12 cellular contexts compared by ENCODE assay signal in the genomic region with DNA sequence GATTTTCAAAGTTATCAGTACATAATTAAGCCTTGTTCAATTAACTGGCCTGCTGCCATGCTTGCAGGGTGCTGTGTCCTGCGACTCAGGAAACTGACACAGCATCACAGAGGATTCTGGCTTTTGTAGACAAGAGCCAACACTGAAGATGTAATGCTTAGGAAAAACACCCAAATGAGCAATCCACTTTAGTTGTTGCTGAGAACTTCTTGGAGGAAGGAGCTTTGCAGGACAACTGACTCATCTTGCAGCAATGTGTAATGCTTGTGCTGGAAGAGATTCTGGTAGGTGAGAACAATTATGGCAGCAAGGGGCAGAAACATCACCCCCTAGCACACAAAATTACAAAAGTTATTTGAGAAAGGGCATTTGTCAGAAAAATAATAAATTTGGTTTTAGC.
DNase-seq lines count a peak whose midpoint lies in the region; ATAC-seq and TF ChIP-seq lines count a peak whose summit lies in the region.
"Had no signal": no experiment of that assay in that cellular context is flagged by ENCODE, and none has a peak within 500 bp of the region (broad histone marks: within the 10 kb centered on the region; RNA-seq: fewer than 3 reads in every experiment).

No MANE protein-coding gene starts in this region.

- no peak for ATAC-seq in HG03565 (IDR thresholded peaks at IDR 0.05; ENCODE audit: unreplicated experiment)
- ATAC-seq: stimulated activated naive CD8-positive, alpha-beta T cell treated with anti-CD3 and anti-CD28 coated beads, Interleukin-15, Interleukin-2, amounts not matched to agents 100 U/mL and 50 U/mL, for 24 hours; WTC11 had no signal

- no peak overlapping the region; the same call in 1 of the 2 replicates for H3K27ac Mint-ChIP-seq in HFFc6
- H3K27ac Mint-ChIP-seq: WTC11 had no signal

- H3K36me3 ChIP-seq in brain microvascular endothelial cell (replicated peaks): no peaks in the 10 kb centered on the region
- H3K36me3 ChIP-seq: adrenal gland had no signal

- no peak overlapping the region for H3K4me3 Mint-ChIP-seq in HFFc6
- H3K4me3 Mint-ChIP-seq: WTC11 had no signal

- H3K27ac ChIP-seq in brain microvascular endothelial cell: no peak overlapping the region
- H3K27ac ChIP-seq: adrenal gland had no signal

- POLR2A ChIA-PET in AG04449 (lab: Yijun Ruan, JAX): no interaction called here

- no peaks in the 10 kb centered on the region for H3K36me3 Mint-ChIP-seq in HFFc6 (ENCODE audit: low read depth)
- H3K36me3 Mint-ChIP-seq: WTC11 had no signal

- CTCF ChIA-PET in AG04449 (lab: Yijun Ruan, JAX): interaction anchor here (1.6 kb wide), 1 partner anchor 10 kb away, joined by 4 read pairs; no protein-coding TSS in a partner anchor

- in situ Hi-C loops in brain microvascular endothelial cell (cut with HindIII; ENCODE audit: low pct_ligation_motif_present, low sequenced_read_pairs): no loop called here

- TF ChIP-seq CTCF in AG04449 (IDR thresholded peaks at IDR 0.05; ENCODE audit: insufficient read depth, low read length, missing control alignments): no peak
- TF ChIP-seq CTCF in HFFc6 (IDR thresholded peaks at IDR 0.05): no peak
- no peak for TF ChIP-seq CTCF in brain microvascular endothelial cell (IDR thresholded peaks at IDR 0.05; ENCODE audit: low read depth, low read length, missing control alignments)

- no peaks in the 10 kb centered on the region for H3K9me3 Mint-ChIP-seq in HFFc6
- H3K9me3 Mint-ChIP-seq: WTC11 had no signal

- peak; percentile 59 for DNase-seq in AG04449 (ENCODE audit: low read depth, low spot score)
- DNase-seq in HFFc6: peak; percentile 62
- peak; percentile 11 for DNase-seq in brain microvascular endothelial cell
- DNase-seq in iPS DF 19.7 (ENCODE audit: low read depth, low spot score): peak; percentile 2
- no peak for DNase-seq in iPS-NIHi11 (ENCODE audit: low spot score)
- DNase-seq in activated effector memory CD4-positive, alpha-beta T cell treated with anti-CD3 and anti-CD28 coated beads, Interleukin-2, amount 50 U/mL, for 16 hours: no peak
- DNase-seq in activated T-cell treated with anti-CD3 and anti-CD28 coated beads, Interleukin-2, amount 50 U/mL, for 48 hours: no peak
- DNase-seq: adrenal gland; NCI-H1694; stimulated activated naive CD8-positive, alpha-beta T cell treated with anti-CD3 and anti-CD28 coated beads, Interleukin-15, Interleukin-2, amounts not matched to agents 100 U/mL and 50 U/mL, for 24 hours had no signal

- H3K4me3 ChIP-seq in AG04449 (ENCODE audit: low read depth, low read length) (no peak overlapping the region), brain microvascular endothelial cell (ENCODE audit: low read depth, low read length) (no peak overlapping the region)
- H3K4me3 ChIP-seq: adrenal gland had no signal

- H3K4me1 Mint-ChIP-seq in HFFc6 (ENCODE audit: low read depth): peaks cover 12% of the 10 kb centered on the region

- no peaks in the 10 kb centered on the region for H3K27me3 Mint-ChIP-seq in HFFc6 (ENCODE audit: insufficient read depth)

- no peaks in the 10 kb centered on the region for H3K27me3 ChIP-seq in brain microvascular endothelial cell (replicated peaks)
- H3K27me3 ChIP-seq: adrenal gland had no signal

Comparison
In these comparisons a context has a peak if more than half of its experiments do, and no peak if none do; other contexts are left out.
1. DNase-seq: peak in AG04449 (single experiment), HFFc6 (single experiment), brain microvascular endothelial cell (single experiment) and iPS DF 19.7 (single experiment); none in iPS-NIHi11 (single experiment), activated effector memory CD4-positive, alpha-beta T cell treated with anti-CD3 and anti-CD28 coated beads, Interleukin-2, amount 50 U/mL, for 16 hours (single experiment) and activated T-cell treated with anti-CD3 and anti-CD28 coated beads, Interleukin-2, amount 50 U/mL, for 48 hours (0 of 2).